In genomic region chr3:138347084-138347483, GRCh38 we compare ENCODE assay signal across 1 cellular context.
TF ChIP-seq lines count a peak whose summit lies in the region.

No MANE protein-coding gene starts in this region.

TF ChIP-seq in WTC11, 78 proteins besides CTCF, POLR2A, EP300 and RAD21 (continued from another document):
- TF ChIP-seq ARID4B (CRISPR knock-in tag; IDR thresholded peaks at IDR 0.05; ENCODE audit: borderline replicate concordance): no peak
